8 cellular contexts compared by ENCODE assay signal in the genomic region with DNA sequence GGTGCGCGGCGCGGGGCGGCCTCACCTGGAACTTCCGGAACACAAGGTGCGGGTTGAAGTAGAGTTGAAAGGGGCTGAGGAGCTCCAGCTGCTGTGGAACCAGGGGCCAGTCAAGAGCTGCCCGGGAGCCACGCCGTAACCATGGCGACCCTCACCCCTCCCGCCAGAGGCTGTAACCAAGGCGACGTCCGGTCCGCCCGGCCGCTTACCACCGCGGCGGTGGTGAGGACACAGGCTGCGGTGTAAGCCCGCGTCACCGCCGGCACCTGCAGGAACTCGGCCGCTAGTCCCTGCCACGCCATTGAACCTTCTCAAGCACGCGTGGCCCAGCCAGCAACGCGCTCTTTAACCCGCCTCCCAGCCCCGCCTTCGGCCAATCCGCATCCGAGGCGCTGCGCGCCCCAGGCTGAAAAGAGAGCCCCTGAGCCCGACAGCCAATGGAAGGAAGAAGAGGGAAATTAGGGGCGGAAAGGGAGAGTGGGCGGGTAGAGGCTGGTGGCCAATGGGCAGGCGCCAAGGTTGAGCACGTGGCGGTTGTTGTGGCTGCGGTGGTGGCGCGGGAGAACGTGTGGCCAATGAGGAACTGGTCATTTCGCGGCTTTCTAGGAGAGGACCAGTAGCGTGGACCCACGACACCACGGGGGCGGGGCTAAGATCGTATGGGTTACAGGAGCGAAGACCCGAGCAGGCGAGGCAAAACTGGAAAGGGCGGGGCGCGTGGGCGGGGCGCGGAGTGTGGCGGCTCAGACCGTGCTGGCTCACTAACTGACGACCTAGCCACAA. TPM values are rescaled to one million over a fixed set of nuclear protein-coding genes. Genes with fewer than 3 reads are reported as not detected.
A peak's percentile ranks its signal among the peaks of the same experiment; 100 is the strongest.
DNase-seq lines count a peak whose midpoint lies in the region; ATAC-seq and TF ChIP-seq lines count a peak whose summit lies in the region.

A gene (minus strand): TSS at position 321 of the 783 bp plus-strand sequence. CDS start 19 bp downstream, at position 302.

- H3K18ac ChIP-seq in trophoblast cell (ENCODE audit: low read length): no peak within 1 kb of the TSS

- TF ChIP-seq EP300 in transverse colon (IDR thresholded peaks at IDR 0.05; ENCODE audit: low read depth): no peak

- H4K12ac ChIP-seq in trophoblast cell (ENCODE audit: low read depth, low read length): no peak within 1 kb of the TSS

- H4K8ac ChIP-seq in trophoblast cell (ENCODE audit: low read depth, low read length): no peak within 1 kb of the TSS

- H3K27ac ChIP-seq in heart left ventricle (peak within 1 kb of the TSS in 9 of 12 donors; percentile 2 to 97 (median 39)), trophoblast cell (ENCODE audit: low read depth, low read length) (no peak within 1 kb of the TSS), transverse colon (peak within 1 kb of the TSS; percentile 7 to 69 (median 40))

- H3K79me1 ChIP-seq in trophoblast cell (ENCODE audit: low read length): no peaks in the 10 kb centered on the region

- H3K9me3 ChIP-seq in adipocyte (ENCODE audit: control insufficient read depth, low read length) (no peaks in the 10 kb centered on the region), heart left ventricle (no peaks in the 10 kb centered on the region), trophoblast cell (ENCODE audit: insufficient read depth, low read depth, low read length) (peaks cover 2% of the 10 kb centered on the region), transverse colon (no peaks in the 10 kb centered on the region)

- H2AK5ac ChIP-seq in trophoblast cell (ENCODE audit: low read length): no peak within 1 kb of the TSS

- ATAC-seq in HG02588 (IDR thresholded peaks at IDR 0.05; ENCODE audit: unreplicated experiment): peak; percentile 80
- ATAC-seq in heart left ventricle: peak; percentile 48 to 82 (median 76)

- no peak within 1 kb of the TSS for H3K14ac ChIP-seq in trophoblast cell (ENCODE audit: low read length)

- H2BK5ac ChIP-seq in trophoblast cell (ENCODE audit: low read depth, low read length, poor library complexity): no peak within 1 kb of the TSS

- WGBS in heart left ventricle, 4 donors: 3 to 12% (median 4%) methylated on average over 47 to 70 of the region's 70 CpGs
- no CpG with 5 or more reads among the region's 70 CpGs for WGBS in trophoblast cell (ENCODE audit: extremely low coverage, insufficient coverage, insufficient read length)
- WGBS in transverse colon (ENCODE audit: low coverage in 1 of 2), 2 donors: 1% methylated on average over 69 of the region's 70 CpGs; no CpG with 5 or more reads in 1 of the 2 donors

- no peak within 1 kb of the TSS for H3K4ac ChIP-seq in trophoblast cell (ENCODE audit: low read depth, low read length)

- H3K27me3 ChIP-seq in GM06990 (replicated peaks; ENCODE audit: control insufficient read depth, insufficient read depth, low read length): no peaks in the 10 kb centered on the region; the same call in 1 of the 2 replicates
- H3K27me3 ChIP-seq in adipocyte (replicated peaks; ENCODE audit: control insufficient read depth, insufficient read depth, low read length): no peaks in the 10 kb centered on the region
- H3K27me3 ChIP-seq in heart left ventricle: no peaks in the 10 kb centered on the region
- no peaks in the 10 kb centered on the region for H3K27me3 ChIP-seq in trophoblast cell (ENCODE audit: insufficient read depth, low read length)
- H3K27me3 ChIP-seq in transverse colon: no peaks in the 10 kb centered on the region

- H3K4me1 ChIP-seq in adipocyte (ENCODE audit: control insufficient read depth, insufficient read depth, low read length) (peaks cover 5% of the 10 kb centered on the region), heart left ventricle (peaks cover 6 to 58% (median 31%) of the 10 kb centered on the region in 12 donors), trophoblast cell (ENCODE audit: control insufficient read depth in 1 of 2, insufficient read depth in 2 of 2, low read length in 2 of 2) (peaks cover 6 to 12% of the 10 kb centered on the region in 2 experiments), transverse colon (peaks cover 13 to 18% (median 16%) of the 10 kb centered on the region in 4 donors)

- H3K4me2 ChIP-seq in trophoblast cell (ENCODE audit: low read length): peak within 1 kb of the TSS; percentile 69

- TF ChIP-seq CTCF in GM06990 (IDR thresholded peaks at IDR 0.05; ENCODE audit: insufficient read depth, low read length, poor library complexity, severe bottlenecking): no peak
- TF ChIP-seq CTCF in heart left ventricle (IDR thresholded peaks at IDR 0.05): no peak
- TF ChIP-seq CTCF in transverse colon (IDR thresholded peaks at IDR 0.05): no peak

- H3K4me3 ChIP-seq in GM06990 (replicated peaks; ENCODE audit: low read depth, low read length) (peak within 1 kb of the TSS; percentile 77), adipocyte (ENCODE audit: low read length) (peak within 1 kb of the TSS; percentile 68), heart left ventricle (peak within 1 kb of the TSS; percentile 6 to 64 (median 50)), trophoblast cell (ENCODE audit: low read depth, low read length) (peak within 1 kb of the TSS; percentile 71), transverse colon (peak within 1 kb of the TSS in 3 of 4 donors; percentile 31 to 57 (median 33))

- intact Hi-C loops in heart left ventricle (cut with DNase I): loop anchor here in 1 of 10 donors (5.0 kb wide), 1 partner anchor 52 kb away; a partner anchor contains a TSS
- intact Hi-C loops in transverse colon (cut with DNase I; ENCODE audit: low total_unique reads): no loop called here

- TF ChIP-seq POLR2A in heart left ventricle (IDR thresholded peaks at IDR 0.05): no peak
- TF ChIP-seq POLR2A in transverse colon (IDR thresholded peaks at IDR 0.05): no peak

- H2BK12ac ChIP-seq in trophoblast cell (ENCODE audit: low read length): no peak within 1 kb of the TSS

- no peaks in the 10 kb centered on the region for H3K79me2 ChIP-seq in trophoblast cell (ENCODE audit: control insufficient read depth, insufficient read depth, low read length, poor library complexity)

- DNase-seq in GM06990 (ENCODE audit: extremely low read depth, insufficient read length) (peak; percentile 98), NCI-H1105 treated with DMSO at 0.1 percent for 48 hours (lab: John Stamatoyannopoulos, UW) (peak; percentile 92), SW480 (ENCODE audit: low spot score) (peak; percentile 98), adipocyte (ENCODE audit: low read depth) (peak; percentile 97), heart left ventricle (peak; percentile 96 to 99 (median 98)), trophoblast cell (peak; percentile 99), transverse colon (peak; percentile 99)

- H2AFZ ChIP-seq in trophoblast cell (ENCODE audit: insufficient read depth, low read length, poor library complexity): peak within 1 kb of the TSS; percentile 66

- H3K36me3 ChIP-seq in GM06990 (ENCODE audit: control insufficient read depth, insufficient read depth, low read length) (peaks cover 20% of the 10 kb centered on the region), adipocyte (ENCODE audit: control insufficient read depth, insufficient read depth, low read length, severe bottlenecking) (peaks cover 11% of the 10 kb centered on the region), heart left ventricle (peaks cover 0 to 25% (median 6%) of the 10 kb centered on the region in 9 donors), trophoblast cell (ENCODE audit: control insufficient read depth in 1 of 2, insufficient read depth in 2 of 2, low read length in 2 of 2) (peaks cover 23 to 25% of the 10 kb centered on the region in 2 experiments), transverse colon (peaks cover 0 to 10% (median 0%) of the 10 kb centered on the region in 4 donors)

- H4K91ac ChIP-seq in trophoblast cell (ENCODE audit: low read depth, low read length): no peak within 1 kb of the TSS

- H3K23ac ChIP-seq in trophoblast cell (ENCODE audit: low read length): no peak within 1 kb of the TSS

- in situ Hi-C loops in transverse colon (cut with MboI; ENCODE audit: low pct_ligation_motif_present in 1 of 4, low pct_unique_long_range_greater_than_20kb in 1 of 4, low sequenced_read_pairs in 3 of 4): loop anchor here in 1 of 4 donors (25.0 kb wide), 1 partner anchor 302 kb away; no protein-coding TSS in a partner anchor

- H2BK120ac ChIP-seq in trophoblast cell (ENCODE audit: insufficient read depth, low read length, poor library complexity): no peak within 1 kb of the TSS

- no peak within 1 kb of the TSS for H3K9ac ChIP-seq in adipocyte (ENCODE audit: low read length)
- no peak within 1 kb of the TSS for H3K9ac ChIP-seq in trophoblast cell (ENCODE audit: low read length)

RNA-seq across cellular contexts. Expression of the gene that starts here (rescaled TPM):
- total RNA-seq in heart left ventricle (1 to 10 TPM in 7 of 9 donors, under 1 TPM in 2; 0.24 to 2.8 (median 1.7) TPM), transverse colon (10 to 100 TPM in 1 of 4 donors, 1 to 10 TPM in 3; 1.9 to 20.0 (median 3.1) TPM)
- 10 to 100 TPM in 1 of 2 donors, 1 to 10 TPM in 1; 1.4 to 12.7 TPM for polyA plus RNA-seq in heart left ventricle
- polyA plus RNA-seq in trophoblast cell (2013): 1.1 and 1.7 TPM in 2 replicates
